ENCODE assay signal across 8 cellular contexts in the genomic region with DNA sequence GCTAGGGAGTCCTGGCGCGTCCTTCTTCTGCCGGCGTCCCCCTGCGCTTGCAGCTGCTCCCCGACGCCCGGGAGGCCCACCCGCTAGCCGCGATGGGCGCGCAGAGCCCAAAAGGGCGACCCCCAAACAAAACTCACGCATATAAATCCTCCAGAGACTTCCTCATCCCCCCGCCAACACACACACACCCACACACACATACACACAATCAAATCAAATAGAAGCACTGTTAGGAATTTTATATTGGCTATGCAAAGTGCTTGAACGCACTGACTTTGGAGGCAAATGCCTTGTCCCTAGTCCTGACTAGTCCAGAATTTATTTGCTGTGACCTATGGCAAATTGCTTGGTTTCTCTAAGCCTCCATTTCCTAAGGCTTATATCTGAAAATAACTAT. TPM values are rescaled to one million over a fixed set of nuclear protein-coding genes. Genes with fewer than 3 reads are reported as not detected.
DNase-seq lines count a peak whose midpoint lies in the region; ATAC-seq and TF ChIP-seq lines count a peak whose summit lies in the region.

No MANE protein-coding gene starts in this region.

- TF ChIP-seq POLR2A in right lobe of liver (IDR thresholded peaks at IDR 0.05) (no peak), upper lobe of left lung (IDR thresholded peaks at IDR 0.05) (no peak)

- H3K4me1 ChIP-seq in right lobe of liver (peaks cover 0 to 8% (median 0%) of the 10 kb centered on the region in 4 donors), upper lobe of left lung (peaks cover 9 to 23% (median 21%) of the 10 kb centered on the region in 4 donors)

- peaks cover 27% of the 10 kb centered on the region for H3K27me3 Mint-ChIP-seq in activated naive CD4-positive, alpha-beta T cell treated with anti-CD3 and anti-CD28 coated beads, Interleukin-2, amount 10 ng/mL, durations not matched to agents 7 days and 5 days
- H3K27me3 Mint-ChIP-seq in activated naive CD8-positive, alpha-beta T cell treated with anti-CD3 and anti-CD28 coated beads, Interleukin-2, amount 50 U/mL, for 24 hours, result peaks cover 32% of the 10 kb centered on the region

- 0% methylated on average over 5 of the region's 17 CpGs for WGBS in right lobe of liver (ENCODE audit: insufficient coverage, low coverage, low lambda C conversion rate, missing lambda C conversion rate)
- 2 to 10% methylated on average over 4 to 15 of the region's 17 CpGs for WGBS in upper lobe of left lung, 2 donors

- no peak for DNase-seq in activated naive CD4-positive, alpha-beta T cell treated with anti-CD3 and anti-CD28 coated beads, Interleukin-2, amount 10 ng/mL, durations not matched to agents 7 days and 5 days
- DNase-seq in activated naive CD4-positive, alpha-beta T cell (lab: John Stamatoyannopoulos, UW), result no peak
- no peak for DNase-seq in activated naive CD8-positive, alpha-beta T cell treated with anti-CD3 and anti-CD28 coated beads, Interleukin-2, amount 50 U/mL, for 24 hours
- DNase-seq in right lobe of liver (no peak), upper lobe of left lung (no peak), NCI-H446 treated with DMSO at 0.1 percent for 48 hours (lab: John Stamatoyannopoulos, UW) (no peak), globus pallidus (ENCODE audit: low spot score) (no peak)

- H3K4me3 ChIP-seq in right lobe of liver (peak overlapping the region; percentile 53 to 69 (median 65)), upper lobe of left lung (peak overlapping the region; percentile 33 to 74 (median 61))

- no peaks in the 10 kb centered on the region for H3K36me3 Mint-ChIP-seq in activated naive CD4-positive, alpha-beta T cell treated with anti-CD3 and anti-CD28 coated beads, Interleukin-2, amount 10 ng/mL, durations not matched to agents 7 days and 5 days
- no peaks in the 10 kb centered on the region for H3K36me3 Mint-ChIP-seq in activated naive CD8-positive, alpha-beta T cell treated with anti-CD3 and anti-CD28 coated beads, Interleukin-2, amount 50 U/mL, for 24 hours (ENCODE audit: low read depth)

- H3K9me3 ChIP-seq in right lobe of liver (no peaks in the 10 kb centered on the region), upper lobe of left lung (no peaks in the 10 kb centered on the region)

- no peak overlapping the region for H3K27ac Mint-ChIP-seq in activated naive CD4-positive, alpha-beta T cell treated with anti-CD3 and anti-CD28 coated beads, Interleukin-2, amount 10 ng/mL, durations not matched to agents 7 days and 5 days
- no peak overlapping the region for H3K27ac Mint-ChIP-seq in activated naive CD8-positive, alpha-beta T cell treated with anti-CD3 and anti-CD28 coated beads, Interleukin-2, amount 50 U/mL, for 24 hours

- H3K4me3 Mint-ChIP-seq in activated naive CD4-positive, alpha-beta T cell treated with anti-CD3 and anti-CD28 coated beads, Interleukin-2, amount 10 ng/mL, durations not matched to agents 7 days and 5 days, result peak overlapping the region; percentile 90
- H3K4me3 Mint-ChIP-seq in activated naive CD8-positive, alpha-beta T cell treated with anti-CD3 and anti-CD28 coated beads, Interleukin-2, amount 50 U/mL, for 24 hours, result peak overlapping the region; percentile 88

- no peak for TF ChIP-seq CTCF in right lobe of liver (IDR thresholded peaks at IDR 0.05)
- no peak for TF ChIP-seq CTCF in upper lobe of left lung (IDR thresholded peaks at IDR 0.05)

- H3K27me3 ChIP-seq in right lobe of liver (no peaks in the 10 kb centered on the region), upper lobe of left lung (no peaks in the 10 kb centered on the region)

- H3K27ac ChIP-seq in right lobe of liver, result peak overlapping the region in 2 of 3 donors; percentile 42 to 47
- H3K27ac ChIP-seq in upper lobe of left lung, result peak overlapping the region in 2 of 4 donors; percentile 62 to 78

- intact Hi-C loops in right lobe of liver (cut with DNase I), result no loop called here

- ATAC-seq in activated naive CD8-positive, alpha-beta T cell treated with anti-CD3 and anti-CD28 coated beads, Interleukin-2, amount 50 U/mL, for 24 hours, result no peak
- ATAC-seq in right lobe of liver, result peak in 1 of 4 donors; percentile 1
- ATAC-seq in upper lobe of left lung (ENCODE audit: low FRiP score in 2 of 2), result no peak
- no peak for ATAC-seq in HG03469 (IDR thresholded peaks at IDR 0.05; ENCODE audit: unreplicated experiment)

- H3K36me3 ChIP-seq in right lobe of liver (no peaks in the 10 kb centered on the region), upper lobe of left lung (no peaks in the 10 kb centered on the region)

- no peak for TF ChIP-seq EP300 in upper lobe of left lung (IDR thresholded peaks at IDR 0.05)

- H3K9me3 Mint-ChIP-seq in activated naive CD4-positive, alpha-beta T cell treated with anti-CD3 and anti-CD28 coated beads, Interleukin-2, amount 10 ng/mL, durations not matched to agents 7 days and 5 days, result no peaks in the 10 kb centered on the region
- H3K9me3 Mint-ChIP-seq in activated naive CD8-positive, alpha-beta T cell treated with anti-CD3 and anti-CD28 coated beads, Interleukin-2, amount 50 U/mL, for 24 hours, result no peaks in the 10 kb centered on the region

- CTCF ChIA-PET in activated naive CD4-positive, alpha-beta T cell treated with anti-CD3 and anti-CD28 coated beads, Interleukin-2, amount 10 ng/mL, durations not matched to agents 7 days and 5 days (lab: Charles Lee), result interaction anchor here (1.1 to 4.1 kb wide), 2 partner anchors 113 to 1021 kb away, joined by 3 to 23 read pairs; no protein-coding TSS in a partner anchor

- peaks cover 24% of the 10 kb centered on the region for H3K4me1 Mint-ChIP-seq in activated naive CD4-positive, alpha-beta T cell treated with anti-CD3 and anti-CD28 coated beads, Interleukin-2, amount 10 ng/mL, durations not matched to agents 7 days and 5 days
- H3K4me1 Mint-ChIP-seq in activated naive CD8-positive, alpha-beta T cell treated with anti-CD3 and anti-CD28 coated beads, Interleukin-2, amount 50 U/mL, for 24 hours, result peaks cover 26% of the 10 kb centered on the region

RNA-seq across cellular contexts. Expression of a gene that starts 23.8 kb away (rescaled TPM):
- total RNA-seq in right lobe of liver (10 to 100 TPM in 2 of 6 experiments, 1 to 10 TPM in 4; 4.4 to 14.9 (median 5.9) TPM), upper lobe of left lung (10 to 100 TPM in 2 of 6 donors, 1 to 10 TPM in 4; 2.0 to 18.6 (median 7.8) TPM)
